Comparison of ENCODE assay signal across 1 cellular context in the genomic region with DNA sequence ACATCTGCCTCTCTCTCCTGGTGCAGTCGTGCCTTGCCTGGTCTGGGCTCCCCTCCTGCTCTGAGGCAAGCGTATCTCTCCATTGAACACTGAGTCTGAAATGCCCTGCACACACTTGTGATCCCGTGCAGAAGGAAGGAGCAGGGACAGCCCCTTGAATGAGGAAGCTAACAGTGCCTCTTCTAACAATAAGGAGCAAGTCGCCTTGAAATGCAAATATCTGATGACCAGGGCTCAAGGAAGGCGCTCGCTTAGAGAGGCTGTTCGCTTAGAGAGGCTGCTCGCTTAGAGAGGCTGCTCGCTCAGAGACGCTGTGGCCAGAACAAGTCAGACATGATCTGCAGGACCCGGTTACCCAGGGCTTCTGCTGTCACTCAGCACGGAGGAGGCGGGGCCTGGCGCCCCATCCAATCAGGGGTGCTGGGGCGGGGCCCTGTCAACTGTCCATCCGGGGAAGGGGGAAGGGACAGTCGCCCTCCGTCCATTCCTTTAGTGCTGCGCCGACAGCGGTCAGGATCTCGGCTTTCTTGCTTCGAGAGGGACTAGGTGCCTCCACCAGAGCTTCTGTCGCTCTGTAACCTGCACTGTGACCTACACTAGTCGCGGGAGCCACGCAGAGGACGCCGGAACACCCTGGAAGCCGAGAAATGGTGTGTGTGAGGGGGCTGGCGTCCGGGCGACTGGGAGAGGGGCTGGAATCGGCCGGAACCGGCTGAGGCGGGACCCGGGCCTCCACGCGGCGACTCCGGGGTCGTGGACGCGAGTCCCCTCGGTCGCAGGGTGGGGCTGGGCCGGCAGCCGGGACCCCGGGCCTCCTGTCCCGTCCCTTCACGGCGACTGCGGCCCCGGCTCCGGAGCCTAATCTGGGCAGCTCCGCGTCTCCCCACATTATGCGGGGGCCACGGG.
TF ChIP-seq lines count a peak whose summit lies in the region.

A gene (plus strand): TSS at position 473 of the 906 bp plus-strand sequence. CDS start 175 bp downstream, at position 648.

TF ChIP-seq in PFSK-1, 5 proteins besides CTCF, POLR2A, EP300 and RAD21 (continued from another document):
- TF ChIP-seq SIN3A (IDR thresholded peaks at IDR 0.05; ENCODE audit: borderline replicate concordance, insufficient read depth, low read length), result peak; percentile 8; the same call in 1 of the 2 replicates
